Comparison of ENCODE assay signal across 8 cellular contexts in genomic region chr13:51451134-51451466, GRCh38. TPM values are rescaled to one million over a fixed set of nuclear protein-coding genes. Genes with fewer than 3 reads are reported as not detected.
A peak's percentile ranks its signal among the peaks of the same experiment; 100 is the strongest.
DNase-seq lines count a peak whose midpoint lies in the region; ATAC-seq, FAIRE-seq and TF ChIP-seq lines count a peak whose summit lies in the region.

No MANE protein-coding gene starts in this region.

- WGBS in SK-N-SH (ENCODE audit: low lambda C conversion rate) = 23% methylated on average over 5 of the region's 5 CpGs

- H3K9me2 ChIP-seq in SK-N-SH = no peaks in the 10 kb centered on the region

- TF ChIP-seq EP300 in SK-N-SH (IDR thresholded peaks at IDR 0.05; ENCODE audit: borderline replicate concordance in 1 of 2, low read depth in 1 of 2, low read length in 1 of 2) = no peak

- no peaks in the 10 kb centered on the region for H3K9me3 Mint-ChIP-seq in activated naive CD8-positive, alpha-beta T cell treated with anti-CD3 and anti-CD28 coated beads, Interleukin-2, amount 50 U/mL, for 24 hours

- H3K4me2 ChIP-seq in SK-N-SH = peak overlapping the region; percentile 78

- no peak for FAIRE-seq in kidney (lab: Jason Lieb, UNC)

- intact Hi-C loops in kidney (cut with DNase I) = loop anchor here (10.0 kb wide), 1 partner anchor 134 kb away; the partner anchor contains the start of gene WDFY2

- H4K20me1 ChIP-seq in SK-N-SH (ENCODE audit: insufficient read depth) = no peaks in the 10 kb centered on the region

- H3K36me3 Mint-ChIP-seq in activated naive CD8-positive, alpha-beta T cell treated with anti-CD3 and anti-CD28 coated beads, Interleukin-2, amount 50 U/mL, for 24 hours (ENCODE audit: low read depth) = peaks cover 40% of the 10 kb centered on the region

- H3K4me1 Mint-ChIP-seq in activated naive CD8-positive, alpha-beta T cell treated with anti-CD3 and anti-CD28 coated beads, Interleukin-2, amount 50 U/mL, for 24 hours = peaks cover 52% of the 10 kb centered on the region

- ATAC-seq in SK-N-SH treated with all-trans-retinoic acid at 6 μM for 48 hours (no peak), GM18519 (IDR thresholded peaks at IDR 0.05; ENCODE audit: low FRiP score, unreplicated experiment) (no peak), GM18502 (IDR thresholded peaks at IDR 0.05; ENCODE audit: poor library complexity, unreplicated experiment) (no peak)
- ATAC-seq in activated naive CD8-positive, alpha-beta T cell treated with anti-CD3 and anti-CD28 coated beads, Interleukin-2, amount 50 U/mL, for 24 hours = no peak

- no peaks in the 10 kb centered on the region for H3K9me3 ChIP-seq in SK-N-SH
- H3K9me3 ChIP-seq in kidney (ENCODE audit: control insufficient read depth in 1 of 2, low read length in 2 of 2) = no peaks in the 10 kb centered on the region
- H3K9me3 ChIP-seq in subcutaneous abdominal adipose tissue (ENCODE audit: control insufficient read depth in 5 of 5, low read length in 5 of 5) = peaks cover 0 to 6% (median 4%) of the 10 kb centered on the region in 5 donors

- H3K27me3 ChIP-seq in SK-N-SH (ENCODE audit: insufficient read depth) (no peaks in the 10 kb centered on the region), subcutaneous abdominal adipose tissue (ENCODE audit: control insufficient read depth in 5 of 5, insufficient read depth in 4 of 5, low read length in 5 of 5) (peaks cover 0 to 3% (median 0%) of the 10 kb centered on the region in 5 donors)

- DNase-seq in SK-N-SH = no peak
- DNase-seq in activated naive CD8-positive, alpha-beta T cell treated with anti-CD3 and anti-CD28 coated beads, Interleukin-2, amount 50 U/mL, for 24 hours = no peak
- DNase-seq in kidney = no peak
- no peak for DNase-seq in SW480 (ENCODE audit: low spot score)

- TF ChIP-seq RAD21 in SK-N-SH (IDR thresholded peaks at IDR 0.05; ENCODE audit: low read length) = no peak

- TF ChIP-seq CTCF in SK-N-SH (IDR thresholded peaks at IDR 0.05) (no peak), kidney (IDR thresholded peaks at IDR 0.05; ENCODE audit: borderline replicate concordance, extremely low read depth, insufficient read depth) (no peak)

- peak overlapping the region; percentile 86 for H3K27ac Mint-ChIP-seq in activated naive CD8-positive, alpha-beta T cell treated with anti-CD3 and anti-CD28 coated beads, Interleukin-2, amount 50 U/mL, for 24 hours

- peak overlapping the region; percentile 68; the same call in 1 of the 2 replicates for H2AFZ ChIP-seq in SK-N-SH (ENCODE audit: low read depth)

- CTCF ChIA-PET in SK-N-SH (lab: Yijun Ruan, JAX) = interaction anchor here (1.2 to 2.4 kb wide), 2 partner anchors 11 to 347 kb away, joined by 3 to 12 read pairs; no protein-coding TSS in a partner anchor

- H3K9ac ChIP-seq in SK-N-SH = peak overlapping the region; percentile 54; the same call in 1 of the 2 replicates
- H3K9ac ChIP-seq in kidney (ENCODE audit: low read length in 2 of 2) = peak overlapping the region; percentile 42 to 76
- peak overlapping the region; percentile 55 to 92 (median 85) for H3K9ac ChIP-seq in subcutaneous abdominal adipose tissue (ENCODE audit: low read length in 5 of 5)

- H3K4me1 ChIP-seq in SK-N-SH (ENCODE audit: control insufficient read depth in 1 of 2, insufficient read depth in 2 of 2, low read depth in 1 of 2, low read length in 1 of 2) (peaks cover 5 to 7% of the 10 kb centered on the region in 2 experiments; a peak in 3 of 4 replicates), kidney (ENCODE audit: control insufficient read depth in 1 of 2, insufficient read depth in 1 of 2, low read depth in 1 of 2, low read length in 2 of 2) (peaks cover 4 to 6% of the 10 kb centered on the region in 2 donors), subcutaneous abdominal adipose tissue (ENCODE audit: control insufficient read depth in 5 of 5, insufficient read depth in 5 of 5, low read length in 5 of 5) (peaks cover 6 to 27% (median 23%) of the 10 kb centered on the region in 5 donors)

- H3F3A ChIP-seq in SK-N-SH (replicated peaks; ENCODE audit: insufficient read depth) = peaks cover 8% of the 10 kb centered on the region

- H3K36me3 ChIP-seq in SK-N-SH (replicated peaks in 1 of 2; ENCODE audit: control insufficient read depth in 1 of 2, insufficient read depth in 2 of 2, low read length in 1 of 2) (peaks cover 43 to 45% of the 10 kb centered on the region in 2 experiments), kidney (ENCODE audit: control insufficient read depth in 1 of 2, insufficient read depth in 2 of 2, low read length in 2 of 2) (peaks cover 0 to 17% of the 10 kb centered on the region in 2 donors), subcutaneous abdominal adipose tissue (ENCODE audit: control insufficient read depth in 5 of 5, insufficient read depth in 5 of 5, low read length in 5 of 5) (peaks cover 10 to 23% (median 11%) of the 10 kb centered on the region in 5 donors)

- POLR2A ChIA-PET in SK-N-SH (lab: Yijun Ruan, JAX) = interaction anchor here (1.0 to 4.2 kb wide), 4 partner anchors 135 to 347 kb away, joined by 3 to 32 read pairs (median 19); no protein-coding TSS in a partner anchor

- H3K27me3 Mint-ChIP-seq in activated naive CD8-positive, alpha-beta T cell treated with anti-CD3 and anti-CD28 coated beads, Interleukin-2, amount 50 U/mL, for 24 hours = peaks cover 2% of the 10 kb centered on the region

- H3K4me3 ChIP-seq in SK-N-SH (ENCODE audit: low read depth in 2 of 2, low read length in 1 of 2) = peak overlapping the region; percentile 76 to 90
- H3K4me3 ChIP-seq in kidney (ENCODE audit: low read length in 2 of 2) = peak overlapping the region; percentile 60 to 63
- peak overlapping the region; percentile 62 to 96 (median 82) for H3K4me3 ChIP-seq in subcutaneous abdominal adipose tissue (ENCODE audit: low read depth in 1 of 5, low read length in 5 of 5)

- peak overlapping the region; percentile 55 to 87 for H3K27ac ChIP-seq in SK-N-SH (ENCODE audit: low read depth in 2 of 2, low read length in 1 of 2)
- peak overlapping the region; percentile 96 to 98 for H3K27ac ChIP-seq in kidney (ENCODE audit: low read depth in 2 of 2, low read length in 2 of 2)
- peak overlapping the region; percentile 94 for H3K27ac ChIP-seq in subcutaneous abdominal adipose tissue (ENCODE audit: low read depth, low read length)

- peaks cover 32% of the 10 kb centered on the region for H3K79me2 ChIP-seq in SK-N-SH (ENCODE audit: insufficient read depth)

- H3K4me3 Mint-ChIP-seq in activated naive CD8-positive, alpha-beta T cell treated with anti-CD3 and anti-CD28 coated beads, Interleukin-2, amount 50 U/mL, for 24 hours = peak overlapping the region; percentile 87

TF ChIP-seq in SK-N-SH, 30 proteins besides CTCF, POLR2A, EP300 and RAD21:
- no peak for TF ChIP-seq TAF1 (IDR thresholded peaks at IDR 0.05; ENCODE audit: borderline replicate concordance, low read depth, low read length)
- no peak for TF ChIP-seq EZH2phosphoT487 (IDR thresholded peaks at IDR 0.05; ENCODE audit: borderline replicate concordance, low read depth)
- no peak for TF ChIP-seq SMC3 (IDR thresholded peaks at IDR 0.05; ENCODE audit: low read depth, low read length)
- no peak for TF ChIP-seq FOSL2 (IDR thresholded peaks at IDR 0.05; ENCODE audit: borderline replicate concordance, low read depth)
TF ChIP-seq in SK-N-SH: peak in this region for 0.

TF ChIP-seq in SK-N-SH treated with all-trans-retinoic acid at 6 μM for 48 hours, 23 proteins besides CTCF, POLR2A, EP300 and RAD21 (continues in another document):
- TF ChIP-seq, protein P1, sequence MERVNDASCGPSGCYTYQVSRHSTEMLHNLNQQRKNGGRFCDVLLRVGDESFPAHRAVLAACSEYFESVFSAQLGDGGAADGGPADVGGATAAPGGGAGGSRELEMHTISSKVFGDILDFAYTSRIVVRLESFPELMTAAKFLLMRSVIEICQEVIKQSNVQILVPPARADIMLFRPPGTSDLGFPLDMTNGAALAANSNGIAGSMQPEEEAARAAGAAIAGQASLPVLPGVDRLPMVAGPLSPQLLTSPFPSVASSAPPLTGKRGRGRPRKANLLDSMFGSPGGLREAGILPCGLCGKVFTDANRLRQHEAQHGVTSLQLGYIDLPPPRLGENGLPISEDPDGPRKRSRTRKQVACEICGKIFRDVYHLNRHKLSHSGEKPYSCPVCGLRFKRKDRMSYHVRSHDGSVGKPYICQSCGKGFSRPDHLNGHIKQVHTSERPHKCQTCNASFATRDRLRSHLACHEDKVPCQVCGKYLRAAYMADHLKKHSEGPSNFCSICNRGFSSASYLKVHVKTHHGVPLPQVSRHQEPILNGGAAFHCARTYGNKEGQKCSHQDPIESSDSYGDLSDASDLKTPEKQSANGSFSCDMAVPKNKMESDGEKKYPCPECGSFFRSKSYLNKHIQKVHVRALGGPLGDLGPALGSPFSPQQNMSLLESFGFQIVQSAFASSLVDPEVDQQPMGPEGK (CRISPR knock-in tag; IDR thresholded peaks at IDR 0.05; ENCODE audit: borderline replicate concordance) = no peak
- TF ChIP-seq, protein P2, sequence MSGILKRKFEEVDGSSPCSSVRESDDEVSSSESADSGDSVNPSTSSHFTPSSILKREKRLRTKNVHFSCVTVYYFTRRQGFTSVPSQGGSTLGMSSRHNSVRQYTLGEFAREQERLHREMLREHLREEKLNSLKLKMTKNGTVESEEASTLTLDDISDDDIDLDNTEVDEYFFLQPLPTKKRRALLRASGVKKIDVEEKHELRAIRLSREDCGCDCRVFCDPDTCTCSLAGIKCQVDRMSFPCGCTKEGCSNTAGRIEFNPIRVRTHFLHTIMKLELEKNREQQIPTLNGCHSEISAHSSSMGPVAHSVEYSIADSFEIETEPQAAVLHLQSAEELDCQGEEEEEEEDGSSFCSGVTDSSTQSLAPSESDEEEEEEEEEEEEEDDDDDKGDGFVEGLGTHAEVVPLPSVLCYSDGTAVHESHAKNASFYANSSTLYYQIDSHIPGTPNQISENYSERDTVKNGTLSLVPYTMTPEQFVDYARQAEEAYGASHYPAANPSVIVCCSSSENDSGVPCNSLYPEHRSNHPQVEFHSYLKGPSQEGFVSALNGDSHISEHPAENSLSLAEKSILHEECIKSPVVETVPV (CRISPR knock-in tag; IDR thresholded peaks at IDR 0.05) = no peak
- TF ChIP-seq ZNF565 (CRISPR knock-in tag; conservative IDR thresholded peaks at IDR 0.05; ENCODE audit: low read depth) = no peak
- no peak for TF ChIP-seq PPARA (CRISPR knock-in tag; IDR thresholded peaks at IDR 0.05; ENCODE audit: borderline replicate concordance)
- no peak for TF ChIP-seq ZNF70 (CRISPR knock-in tag; IDR thresholded peaks at IDR 0.05)

RNA-seq across cellular contexts. Expression of gene INTS6, which starts 1.7 kb away (rescaled TPM):
- polyA plus RNA-seq in SK-N-SH (2012; rRNA removed) = 7.7 and 9.1 TPM in 2 replicates
- 9.6 and 10.1 TPM in 2 replicates for polyA plus RNA-seq in SK-N-SH (2012; cell fraction: cytosol; rRNA removed)
- 8.2 and 16.3 TPM in 2 replicates for polyA plus RNA-seq in SK-N-SH (2012; cell fraction: nucleus; rRNA removed)
- 31.0 TPM for total RNA-seq in kidney
- 8.3 TPM for polyA plus RNA-seq in kidney (ENCODE audit: insufficient read depth, low read depth, low replicate concordance)
